8 cellular contexts compared by ENCODE assay signal in the genomic region with DNA sequence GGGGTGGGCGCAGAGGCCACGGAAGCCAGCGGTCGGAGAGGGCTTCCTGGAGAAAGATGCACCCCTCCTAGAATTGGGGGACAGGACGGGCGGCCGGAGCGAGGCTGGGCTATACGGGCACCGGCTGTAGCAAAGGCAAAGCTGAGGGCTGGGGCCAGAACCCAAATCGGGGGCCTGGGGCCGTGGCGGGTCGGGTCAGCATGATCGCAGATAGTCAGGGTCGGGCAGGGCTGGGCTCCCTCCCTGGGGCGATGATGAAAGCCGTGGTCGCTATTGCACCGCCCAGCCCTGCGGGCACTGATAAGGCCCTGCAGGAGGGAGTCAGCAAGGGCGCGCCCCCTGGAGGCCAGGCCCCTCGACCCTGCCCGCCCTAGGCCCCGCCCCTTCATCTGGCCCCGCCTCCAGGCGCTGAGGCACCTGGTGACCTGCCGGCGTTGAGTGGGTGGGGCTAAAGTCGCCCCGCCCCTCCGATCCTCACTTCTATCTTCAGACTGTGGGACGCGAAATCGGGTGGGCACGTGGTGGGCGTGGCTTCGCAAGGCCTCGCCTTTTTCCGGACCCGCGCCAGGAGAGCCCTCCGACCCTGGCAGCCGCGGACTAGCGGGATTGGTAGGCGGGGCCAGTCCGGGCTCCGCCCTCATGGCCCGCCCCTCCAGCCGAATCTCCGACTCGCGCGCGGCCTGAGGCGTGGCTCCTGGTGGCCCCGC. TPM values are rescaled to one million over a fixed set of nuclear protein-coding genes. Genes with fewer than 3 reads are reported as not detected.
DNase-seq lines count a peak whose midpoint lies in the region; ATAC-seq and TF ChIP-seq lines count a peak whose summit lies in the region.

No MANE protein-coding gene starts in this region.

- intact Hi-C loops in testis (cut with DNase I; ENCODE audit: low total_unique reads), result loop anchor here (10.0 kb wide), 1 partner anchor 279 kb away; a partner anchor contains a TSS

- H3K4me3 ChIP-seq in GM12864 (ENCODE audit: low read depth, low read length), result peak overlapping the region; percentile 62
- H3K4me3 ChIP-seq in testis, result peak overlapping the region; percentile 77 to 90

- peak overlapping the region; percentile 6 to 89 for H3K27ac ChIP-seq in testis

- TF ChIP-seq POLR2A in testis (IDR thresholded peaks at IDR 0.05), result no peak

- 1 to 9% methylated on average over 12 to 47 of the region's 59 CpGs for WGBS in testis, 2 donors

- peaks cover 29% of the 10 kb centered on the region for H3K4me1 ChIP-seq in testis

- TF ChIP-seq CTCF in GM12864 (IDR thresholded peaks at IDR 0.05; ENCODE audit: low read depth, low read length, missing control alignments), result peak; percentile 66
- TF ChIP-seq CTCF in omental fat pad (IDR thresholded peaks at IDR 0.05), result no peak
- TF ChIP-seq CTCF in testis (IDR thresholded peaks at IDR 0.05), result peak; percentile 50 to 59 (median 53)

- H3K36me3 ChIP-seq in testis (ENCODE audit: low read depth, missing control alignments), result no peaks in the 10 kb centered on the region

- no peaks in the 10 kb centered on the region for H3K27me3 ChIP-seq in testis

- no peaks in the 10 kb centered on the region for H3K9me3 ChIP-seq in testis

- peak; percentile 50 for ATAC-seq in HG02588 (IDR thresholded peaks at IDR 0.05; ENCODE audit: unreplicated experiment)
- peak; percentile 90 for ATAC-seq in omental fat pad (ENCODE audit: low FRiP score)

- peak; percentile 91 for DNase-seq in GM12864 (ENCODE audit: low read depth)
- peak; percentile 90 for DNase-seq in NCI-H1048 (lab: John Stamatoyannopoulos, UW)
- DNase-seq in SK-N-DZ (ENCODE audit: low spot score), result peak; percentile 98
- DNase-seq in activated naive CD4-positive, alpha-beta T cell treated with anti-CD3 and anti-CD28 coated beads, Interleukin-2, amount 50 U/mL, for 16 hours, result peak; percentile 100
- DNase-seq in glomerular endothelial cell (ENCODE audit: extremely low read depth, low read depth, low spot score), result peak; percentile 76
- peak; percentile 90 for DNase-seq in omental fat pad (ENCODE audit: low spot score)
- DNase-seq in testis, result peak; percentile 98

RNA-seq across cellular contexts. Expression of a gene that starts 0.4 kb away (rescaled TPM):
- polyA plus RNA-seq in SK-N-DZ (2014; cell fraction: cytosol; rRNA removed), result 2.7 and 4.7 TPM in 2 replicates
- polyA plus RNA-seq in SK-N-DZ (2014; cell fraction: nucleus; rRNA removed), result 1.7 and 2.3 TPM in 2 replicates
- total RNA-seq in glomerular endothelial cell (170 and 231 TPM in 2 replicates), omental fat pad (10 to 100 TPM; 30.4 to 64.6 (median 48.3) TPM), testis (10 to 100 TPM; 36.9 to 38.1 TPM)
- polyA plus RNA-seq in testis (ENCODE audit: insufficient read depth, low read depth, low replicate concordance), result 22.0 TPM

RNA-seq across cellular contexts. Expression of a gene that starts 36.4 kb away (rescaled TPM):
- 21.3 and 30.7 TPM in 2 replicates for polyA plus RNA-seq in SK-N-DZ (2014; cell fraction: cytosol; rRNA removed)
- polyA plus RNA-seq in SK-N-DZ (2014; cell fraction: nucleus; rRNA removed), result 14.9 and 16.6 TPM in 2 replicates
- total RNA-seq in glomerular endothelial cell (16.5 and 19.5 TPM in 2 replicates), omental fat pad (10 to 100 TPM in 1 of 4 donors, 1 to 10 TPM in 3; 5.5 to 14.6 (median 8.9) TPM), testis (10 to 100 TPM; 16.1 to 27.2 TPM)
- polyA plus RNA-seq in testis (ENCODE audit: insufficient read depth, low read depth, low replicate concordance), result 13.7 TPM

Comparison
In these comparisons a context has a peak if more than half of its experiments do, and no peak if none do; other contexts are left out.
1. Peak in every context shown above with its lines: DNase-seq, ATAC-seq, H3K4me3 ChIP-seq and H3K27ac ChIP-seq.
2. CTCF ChIP-seq: peak in GM12864 (single experiment) and testis (3 of 3); none in omental fat pad (0 of 3).